In genomic region chr6:29964904-29965872, GRCh38 we compare ENCODE assay signal across 8 cellular contexts. TPM values are rescaled to one million over a fixed set of nuclear protein-coding genes. Genes with fewer than 3 reads are reported as not detected.
A peak's percentile ranks its signal among the peaks of the same experiment; 100 is the strongest.
DNase-seq lines count a peak whose midpoint lies in the region; TF ChIP-seq lines count a peak whose summit lies in the region.

No MANE protein-coding gene starts in this region.

- H3K9me3 Mint-ChIP-seq in activated naive CD4-positive, alpha-beta T cell treated with anti-CD3 and anti-CD28 coated beads for 36 hours, result no peaks in the 10 kb centered on the region

- H3K4me3 Mint-ChIP-seq in activated naive CD4-positive, alpha-beta T cell treated with anti-CD3 and anti-CD28 coated beads for 36 hours, result peak overlapping the region; percentile 86

- no peaks in the 10 kb centered on the region for H3K9me2 ChIP-seq in MM.1S (replicated peaks; ENCODE audit: insufficient read depth, low read length)

- peaks cover 27% of the 10 kb centered on the region for H3F3A ChIP-seq in MM.1S (ENCODE audit: insufficient read depth, low read length)

- H3K27ac ChIP-seq in MM.1S (ENCODE audit: low read length) (peak overlapping the region; percentile 99), SJCRH30 (peak overlapping the region; percentile 83), tibial artery (peak overlapping the region; percentile 65 to 84)

- H3K9ac ChIP-seq in ES-I3 (ENCODE audit: low read depth, low read length) (peak overlapping the region; percentile 41), MM.1S (ENCODE audit: low read length) (peak overlapping the region; percentile 92)

- no peaks in the 10 kb centered on the region for H3K36me3 Mint-ChIP-seq in activated naive CD4-positive, alpha-beta T cell treated with anti-CD3 and anti-CD28 coated beads for 36 hours (ENCODE audit: low read depth)

- in situ Hi-C loops in HAP-1 (cut with MboI; ENCODE audit: low sequenced_read_pairs), result no loop called here

- H4K20me1 ChIP-seq in MM.1S (ENCODE audit: insufficient read depth, low read length), result no peaks in the 10 kb centered on the region

- peaks cover 41% of the 10 kb centered on the region for H3K4me1 Mint-ChIP-seq in activated naive CD4-positive, alpha-beta T cell treated with anti-CD3 and anti-CD28 coated beads for 36 hours (ENCODE audit: low read depth)

- H3K4me2 ChIP-seq in MM.1S (ENCODE audit: low read depth, low read length), result peak overlapping the region; percentile 93

- intact Hi-C loops in activated naive CD4-positive, alpha-beta T cell treated with anti-CD3 and anti-CD28 coated beads for 36 hours (cut with micrococcal nuclease), result loop anchor here (1.0 to 5.0 kb wide), 5 partner anchors 11 to 258 kb away; partner anchors contain the start of gene HLA-A
- intact Hi-C loops in tibial artery (cut with DNase I; ENCODE audit: low total_unique reads), result no loop called here

- H3K27ac Mint-ChIP-seq in activated naive CD4-positive, alpha-beta T cell treated with anti-CD3 and anti-CD28 coated beads for 36 hours, result peak overlapping the region; percentile 98

- H3K27me3 ChIP-seq in HAP-1 (ENCODE audit: low read depth) (no peaks in the 10 kb centered on the region), MM.1S (replicated peaks; ENCODE audit: insufficient read depth, low read length) (no peaks in the 10 kb centered on the region), SJCRH30 (no peaks in the 10 kb centered on the region), tibial artery (no peaks in the 10 kb centered on the region)

- H2AFZ ChIP-seq in MM.1S (ENCODE audit: low read length), result no peak overlapping the region

- H3K36me3 ChIP-seq in ES-I3 (ENCODE audit: insufficient read depth, low read length), result no peaks in the 10 kb centered on the region
- no peaks in the 10 kb centered on the region for H3K36me3 ChIP-seq in HAP-1 (replicated peaks)
- H3K36me3 ChIP-seq in MM.1S (replicated peaks; ENCODE audit: insufficient read depth, low read length), result no peaks in the 10 kb centered on the region
- H3K36me3 ChIP-seq in SJCRH30, result 0 out of 2 replicates have a peak, but pooled peaks cover 3% of the 10 kb centered on the region
- peaks cover 0 to 1% (median 0%) of the 10 kb centered on the region in 3 donors for H3K36me3 ChIP-seq in tibial artery

- H3K4me1 ChIP-seq in ES-I3 (ENCODE audit: insufficient read depth, low read length) (peaks cover 37% of the 10 kb centered on the region), HAP-1 (peaks cover 17% of the 10 kb centered on the region), MM.1S (ENCODE audit: low read length) (peaks cover 17% of the 10 kb centered on the region), SJCRH30 (peaks cover 30% of the 10 kb centered on the region), tibial artery (peaks cover 4 to 32% (median 21%) of the 10 kb centered on the region in 4 donors)

- H3K27me3 Mint-ChIP-seq in activated naive CD4-positive, alpha-beta T cell treated with anti-CD3 and anti-CD28 coated beads for 36 hours (ENCODE audit: low read depth), result no peaks in the 10 kb centered on the region

- peak overlapping the region; percentile 9 for H3K4me3 ChIP-seq in HAP-1
- H3K4me3 ChIP-seq in MM.1S (ENCODE audit: low read length), result peak overlapping the region; percentile 79
- peak overlapping the region; percentile 61 for H3K4me3 ChIP-seq in SJCRH30
- H3K4me3 ChIP-seq in tibial artery, result peak overlapping the region; percentile 49 to 50

- no peaks in the 10 kb centered on the region for H3K79me2 ChIP-seq in MM.1S (ENCODE audit: low read length)

- CTCF ChIA-PET in activated naive CD4-positive, alpha-beta T cell treated with anti-CD3 and anti-CD28 coated beads for 36 hours (lab: Charles Lee), result interaction anchor here (0.9 to 4.4 kb wide), 5 partner anchors 11 to 212 kb away, joined by 3 to 45 read pairs (median 5); no protein-coding TSS in a partner anchor

- H3K9me3 ChIP-seq in ES-I3 (ENCODE audit: control insufficient read depth, insufficient read depth, low read length), result no peaks in the 10 kb centered on the region; the same call in 1 of the 2 replicates
- no peaks in the 10 kb centered on the region; the same call in 1 of the 2 replicates for H3K9me3 ChIP-seq in HAP-1
- H3K9me3 ChIP-seq in MM.1S (replicated peaks; ENCODE audit: insufficient read depth, low read length), result no peaks in the 10 kb centered on the region
- no peaks in the 10 kb centered on the region for H3K9me3 ChIP-seq in SJCRH30 (replicated peaks)
- no peaks in the 10 kb centered on the region for H3K9me3 ChIP-seq in tibial artery

- TF ChIP-seq CTCF in MM.1S (IDR thresholded peaks at IDR 0.05; ENCODE audit: low read length) (no peak), tibial artery (IDR thresholded peaks at IDR 0.05) (no peak)

- DNase-seq in HAP-1 (ENCODE audit: low spot score in 2 of 2) (peak; percentile 67 to 69), MM.1S (peak; percentile 96), SJCRH30 (peak; percentile 78 to 87), germinal center (ENCODE audit: low spot score) (peak; percentile 75), nucleus accumbens (lab: John Stamatoyannopoulos, UW) (peak in 47 of 56 donors; percentile 7 to 75 (median 32)), tibial artery (peak; percentile 85 to 87)
- DNase-seq in activated naive CD4-positive, alpha-beta T cell treated with anti-CD3 and anti-CD28 coated beads for 36 hours, result peak; percentile 91

RNA-seq across cellular contexts. Expression of gene HLA-A, which starts 22.9 kb away (rescaled TPM):
- 0.08 and 0.22 TPM in 2 replicates for total RNA-seq in SJCRH30 (2014; rRNA removed; shearing (Covaris generic))
- 1,000 to 10,000 TPM; 1,509 to 1,515 TPM for total RNA-seq in activated naive CD4-positive, alpha-beta T cell treated with anti-CD3 and anti-CD28 coated beads for 36 hours

Comparison
In these comparisons a context has a peak if more than half of its experiments do, and no peak if none do; other contexts are left out.
1. Peak in every context shown above with its lines: DNase-seq, H3K4me3 ChIP-seq and H3K27ac ChIP-seq.
2. DNase-seq: peak in every context shown above with its lines; median percentile 96 in MM.1S; 91 in activated naive CD4-positive, alpha-beta T cell treated with anti-CD3 and anti-CD28 coated beads for 36 hours; 86 in tibial artery; 82 in SJCRH30; 75 in germinal center; 68 in HAP-1; 32 in nucleus accumbens.
3. H3K4me3 ChIP-seq: peak in every context shown above with its lines; median percentile 79 in MM.1S; 61 in SJCRH30; 50 in tibial artery; 9 in HAP-1.
4. RNA of gene HLA-A, which starts 22.9 kb away (total RNA-seq): 1,509 to 1,515 TPM in activated naive CD4-positive, alpha-beta T cell treated with anti-CD3 and anti-CD28 coated beads for 36 hours; 0.08 to 0.22 TPM in SJCRH30; every median in the first group is over 1,000 times any median in the second.